Comparison of ENCODE assay signal across 10 cellular contexts in the genomic region with DNA sequence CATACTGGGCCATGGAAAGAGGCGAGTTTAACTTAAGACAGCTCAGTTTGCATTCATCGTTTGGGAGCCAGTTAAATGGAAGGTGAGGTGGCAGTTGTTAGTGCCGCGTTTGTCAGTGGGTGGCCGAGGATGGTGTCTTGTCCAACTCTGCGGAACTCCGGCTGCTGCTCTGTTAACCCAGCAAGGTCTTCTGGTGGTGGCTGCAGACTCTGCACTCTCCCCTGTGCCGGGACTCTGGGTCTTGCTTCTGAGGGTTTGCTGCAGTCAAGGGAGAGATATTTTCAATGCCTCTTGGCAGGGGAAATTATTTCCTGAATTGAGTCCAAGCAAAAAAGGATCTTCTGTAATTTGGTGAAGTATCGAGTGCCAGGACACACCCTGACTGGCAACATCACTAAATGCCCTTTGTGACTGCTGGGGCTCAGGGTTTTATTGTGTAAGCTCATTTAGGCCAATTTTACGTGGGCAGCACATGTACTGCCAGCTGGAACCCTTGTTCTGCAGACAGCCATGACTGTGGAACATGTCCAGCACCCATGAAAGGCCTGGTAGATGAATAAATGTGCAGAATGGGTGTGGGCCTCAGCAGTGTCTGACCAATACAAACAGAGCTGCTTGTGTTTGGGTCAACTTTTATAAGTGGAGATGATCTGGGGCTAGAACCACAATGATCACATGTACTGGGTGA. TPM values are rescaled to one million over a fixed set of nuclear protein-coding genes. Genes with fewer than 3 reads are reported as not detected.
DNase-seq lines count a peak whose midpoint lies in the region; ATAC-seq and TF ChIP-seq lines count a peak whose summit lies in the region.
"Had no signal": no experiment of that assay in that cellular context is flagged by ENCODE, and none has a peak within 500 bp of the region (broad histone marks: within the 10 kb centered on the region; RNA-seq: fewer than 3 reads in every experiment).

No MANE protein-coding gene starts in this region.

- TF ChIP-seq CTCF in breast epithelium (IDR thresholded peaks at IDR 0.05) (no peak), neural progenitor cell (IDR thresholded peaks at IDR 0.05) (no peak)

- POLR2A ChIA-PET in T-cell (lab: Charles Lee), result no interaction called here
- POLR2A ChIA-PET in activated CD4-positive, alpha-beta memory T cell treated with anti-CD3 and anti-CD28 coated beads, Interleukin-2, amount 10 ng/mL, durations not matched to agents 7 days and 5 days (lab: Charles Lee), result interaction anchor here (1.2 to 1.3 kb wide), 2 partner anchors 33 to 83 kb away, joined by 3 read pairs; no protein-coding TSS in a partner anchor

- H3K4me2 ChIP-seq in neural progenitor cell, result no peak overlapping the region

- DNase-seq in CD1c-positive myeloid dendritic cell (ENCODE audit: extremely low spot score) (peak; percentile 57), breast epithelium (ENCODE audit: low spot score in 2 of 2) (peak in 1 of 2 donors; percentile 81), inferior parietal cortex (ENCODE audit: extremely low spot score) (peak; percentile 17), neural progenitor cell (ENCODE audit: low spot score) (no peak), T-cell (no peak)
- no peak for DNase-seq in activated CD8-positive, alpha-beta memory T cell treated with anti-CD3 and anti-CD28 coated beads, Interleukin-2, amount 50 U/mL, for 48 hours
- DNase-seq in activated CD4-positive, alpha-beta memory T cell treated with anti-CD3 and anti-CD28 coated beads, Interleukin-2, amount 10 ng/mL, durations not matched to agents 7 days and 5 days, result no peak

- no peak overlapping the region for H2AFZ ChIP-seq in neural progenitor cell (replicated peaks)

- H3K27me3 Mint-ChIP-seq in neural progenitor cell (ENCODE audit: insufficient read depth, low read depth) (peaks cover 14% of the 10 kb centered on the region), T-cell (peaks cover 15 to 26% of the 10 kb centered on the region in 2 donors)
- peaks cover 15% of the 10 kb centered on the region for H3K27me3 Mint-ChIP-seq in activated CD4-positive, alpha-beta memory T cell treated with anti-CD3 and anti-CD28 coated beads, Interleukin-2, amount 10 ng/mL, durations not matched to agents 7 days and 5 days

- no peak overlapping the region for H3K9ac ChIP-seq in rectal smooth muscle tissue (ENCODE audit: low read length)
- H3K9ac ChIP-seq in neural progenitor cell, result no peak overlapping the region

- H3K27ac Mint-ChIP-seq in neural progenitor cell (no peak overlapping the region), T-cell (no peak overlapping the region)
- no peak overlapping the region for H3K27ac Mint-ChIP-seq in activated CD4-positive, alpha-beta memory T cell treated with anti-CD3 and anti-CD28 coated beads, Interleukin-2, amount 10 ng/mL, durations not matched to agents 7 days and 5 days
- H3K27ac Mint-ChIP-seq: activated naive CD4-positive, alpha-beta T cell treated with anti-CD3 and anti-CD28 coated beads, Interleukin-2, amount 50 U/mL, for 24 hours had no signal

- H3K79me2 ChIP-seq in neural progenitor cell (ENCODE audit: low read depth), result no peaks in the 10 kb centered on the region

- H3K36me3 ChIP-seq in breast epithelium (no peaks in the 10 kb centered on the region), rectal smooth muscle tissue (ENCODE audit: control insufficient read depth, insufficient read depth, low read length) (no peaks in the 10 kb centered on the region), neural progenitor cell (no peaks in the 10 kb centered on the region)

- no peaks in the 10 kb centered on the region for H3K9me3 ChIP-seq in breast epithelium
- H3K9me3 ChIP-seq in neural progenitor cell (ENCODE audit: low read depth), result no peaks in the 10 kb centered on the region

- TF ChIP-seq POLR2A in breast epithelium (IDR thresholded peaks at IDR 0.05), result no peak

- H3K27me3 ChIP-seq in breast epithelium (no peaks in the 10 kb centered on the region), rectal smooth muscle tissue (ENCODE audit: control insufficient read depth, insufficient read depth, low read length) (no peaks in the 10 kb centered on the region), neural progenitor cell (no peaks in the 10 kb centered on the region)

- H3K4me3 Mint-ChIP-seq in neural progenitor cell (no peak overlapping the region), T-cell (no peak overlapping the region)
- H3K4me3 Mint-ChIP-seq in activated CD4-positive, alpha-beta memory T cell treated with anti-CD3 and anti-CD28 coated beads, Interleukin-2, amount 10 ng/mL, durations not matched to agents 7 days and 5 days, result no peak overlapping the region
- H3K4me3 Mint-ChIP-seq: activated naive CD4-positive, alpha-beta T cell treated with anti-CD3 and anti-CD28 coated beads, Interleukin-2, amount 50 U/mL, for 24 hours had no signal

- no peak overlapping the region for H3K4me3 ChIP-seq in breast epithelium
- H3K4me3 ChIP-seq in rectal smooth muscle tissue (ENCODE audit: low read length), result peak overlapping the region; percentile 0
- H3K4me3 ChIP-seq in neural progenitor cell, result no peak overlapping the region

- CTCF ChIA-PET in T-cell (lab: Charles Lee), result interaction anchor here in 1 of 2 donors (1.0 kb wide), 1 partner anchor 13 kb away, joined by 3 read pairs; no protein-coding TSS in a partner anchor
- CTCF ChIA-PET in activated CD4-positive, alpha-beta memory T cell treated with anti-CD3 and anti-CD28 coated beads, Interleukin-2, amount 10 ng/mL, durations not matched to agents 7 days and 5 days (lab: Charles Lee), result interaction anchor here (0.5 to 1.0 kb wide), 2 partner anchors 36 to 191 kb away, joined by 3 read pairs; no protein-coding TSS in a partner anchor

- intact Hi-C loops in breast epithelium (cut with DNase I; ENCODE audit: low total_unique reads), result no loop called here

- H3F3A ChIP-seq in neural progenitor cell (ENCODE audit: low read depth), result no peaks in the 10 kb centered on the region

- no peak for ATAC-seq in T-cell (replicated peaks in 1 of 4)

- H3K9me3 Mint-ChIP-seq in neural progenitor cell (peaks cover 4% of the 10 kb centered on the region), T-cell (no peaks in the 10 kb centered on the region)
- peaks cover 3% of the 10 kb centered on the region for H3K9me3 Mint-ChIP-seq in activated CD4-positive, alpha-beta memory T cell treated with anti-CD3 and anti-CD28 coated beads, Interleukin-2, amount 10 ng/mL, durations not matched to agents 7 days and 5 days
- H3K9me3 Mint-ChIP-seq: activated naive CD4-positive, alpha-beta T cell treated with anti-CD3 and anti-CD28 coated beads, Interleukin-2, amount 50 U/mL, for 24 hours had no signal

- H3K4me1 Mint-ChIP-seq in neural progenitor cell (peaks cover 31% of the 10 kb centered on the region), T-cell (peaks cover 0 to 10% (median 4%) of the 10 kb centered on the region in 3 donors)
- H3K4me1 Mint-ChIP-seq in activated CD4-positive, alpha-beta memory T cell treated with anti-CD3 and anti-CD28 coated beads, Interleukin-2, amount 10 ng/mL, durations not matched to agents 7 days and 5 days, result peaks cover 2% of the 10 kb centered on the region
- H3K4me1 Mint-ChIP-seq: activated naive CD4-positive, alpha-beta T cell treated with anti-CD3 and anti-CD28 coated beads, Interleukin-2, amount 50 U/mL, for 24 hours had no signal

- H3K27ac ChIP-seq in breast epithelium, result peak overlapping the region; percentile 83 to 85
- H3K27ac ChIP-seq in rectal smooth muscle tissue (ENCODE audit: low read depth, low read length), result peak overlapping the region; percentile 79
- no peak overlapping the region for H3K27ac ChIP-seq in neural progenitor cell

- H4K20me1 ChIP-seq in neural progenitor cell (ENCODE audit: low read depth), result no peaks in the 10 kb centered on the region

- H3K36me3 Mint-ChIP-seq in neural progenitor cell, result no peaks in the 10 kb centered on the region
- H3K36me3 Mint-ChIP-seq in T-cell, result no peaks in the 10 kb centered on the region
- H3K36me3 Mint-ChIP-seq in activated CD4-positive, alpha-beta memory T cell treated with anti-CD3 and anti-CD28 coated beads, Interleukin-2, amount 10 ng/mL, durations not matched to agents 7 days and 5 days (ENCODE audit: low read depth), result no peaks in the 10 kb centered on the region
- H3K36me3 Mint-ChIP-seq: activated naive CD4-positive, alpha-beta T cell treated with anti-CD3 and anti-CD28 coated beads, Interleukin-2, amount 50 U/mL, for 24 hours had no signal

- peaks cover 0 to 18% of the 10 kb centered on the region in 2 donors for H3K4me1 ChIP-seq in breast epithelium
- H3K4me1 ChIP-seq in rectal smooth muscle tissue (ENCODE audit: control insufficient read depth, insufficient read depth, low read length), result peaks cover 18% of the 10 kb centered on the region
- no peaks in the 10 kb centered on the region for H3K4me1 ChIP-seq in neural progenitor cell

RNA-seq across cellular contexts. Expression of a gene that starts 58.1 kb away (rescaled TPM):
- 1 to 10 TPM; 8.2 to 9.8 (median 8.2) TPM for total RNA-seq in breast epithelium
- not detected in 2 replicates for total RNA-seq in neural progenitor cell (ENCODE audit: low replicate concordance)
- under 1 TPM in 3 of 5 donors, not detected in 2; 0.25 to 0.59 (median 0.44) TPM for total RNA-seq in T-cell
- total RNA-seq in activated CD4-positive, alpha-beta memory T cell treated with anti-CD3 and anti-CD28 coated beads, Interleukin-2, amount 10 ng/mL, durations not matched to agents 7 days and 5 days, result under 1 TPM; 0.81 to 0.88 TPM
- total RNA-seq: M059J had no signal

Comparison
In these comparisons a context has a peak if more than half of its experiments do, and no peak if none do; other contexts are left out.
1. DNase-seq: peak in CD1c-positive myeloid dendritic cell (single experiment) and inferior parietal cortex (single experiment); none in neural progenitor cell (single experiment), T-cell (0 of 34), activated CD8-positive, alpha-beta memory T cell treated with anti-CD3 and anti-CD28 coated beads, Interleukin-2, amount 50 U/mL, for 48 hours (single experiment) and activated CD4-positive, alpha-beta memory T cell treated with anti-CD3 and anti-CD28 coated beads, Interleukin-2, amount 10 ng/mL, durations not matched to agents 7 days and 5 days (single experiment).